In genomic region chr7:150898475-150899011, GRCh38 we compare ENCODE assay signal across 8 cellular contexts. TPM values are rescaled to one million over a fixed set of nuclear protein-coding genes. Genes with fewer than 3 reads are reported as not detected.
DNase-seq lines count a peak whose midpoint lies in the region; ATAC-seq, FAIRE-seq and TF ChIP-seq lines count a peak whose summit lies in the region.

No MANE protein-coding gene starts in this region.

- no peaks in the 10 kb centered on the region for H3K36me3 Mint-ChIP-seq in activated CD8-positive, alpha-beta memory T cell treated with anti-CD3 and anti-CD28 coated beads, Interleukin-2, amount 10 ng/mL, durations not matched to agents 7 days and 5 days
- peaks cover 3% of the 10 kb centered on the region for H3K36me3 Mint-ChIP-seq in endothelial cell (ENCODE audit: low read depth, unreplicated experiment)

- peaks cover 74% of the 10 kb centered on the region for H3K27me3 Mint-ChIP-seq in activated CD8-positive, alpha-beta memory T cell treated with anti-CD3 and anti-CD28 coated beads, Interleukin-2, amount 10 ng/mL, durations not matched to agents 7 days and 5 days
- H3K27me3 Mint-ChIP-seq in endothelial cell (ENCODE audit: unreplicated experiment) = peaks cover 7% of the 10 kb centered on the region

- TF ChIP-seq CTCF in 22Rv1 (IDR thresholded peaks at IDR 0.05) (peak; percentile 99), endothelial cell (IDR thresholded peaks at IDR 0.05; ENCODE audit: unreplicated experiment) (peak; percentile 91)

- H3K9me3 Mint-ChIP-seq in activated CD8-positive, alpha-beta memory T cell treated with anti-CD3 and anti-CD28 coated beads, Interleukin-2, amount 10 ng/mL, durations not matched to agents 7 days and 5 days (ENCODE audit: low read depth) = no peaks in the 10 kb centered on the region
- peaks cover 5% of the 10 kb centered on the region for H3K9me3 Mint-ChIP-seq in endothelial cell (ENCODE audit: unreplicated experiment)

- DNase-seq in GM12891 (ENCODE audit: insufficient read length, low spot score) (peak; percentile 68), NCI-H774 (lab: John Stamatoyannopoulos, UW) (peak; percentile 69), endothelial cell (ENCODE audit: low spot score) (peak; percentile 82), middle frontal gyrus (ENCODE audit: extremely low spot score, low spot score) (peak; percentile 48)
- peak; percentile 81 for DNase-seq in activated CD8-positive, alpha-beta memory T cell treated with anti-CD3 and anti-CD28 coated beads, Interleukin-2, amount 10 ng/mL, durations not matched to agents 7 days and 5 days
- DNase-seq in stimulated activated CD8-positive, alpha-beta memory T cell treated with anti-CD3 and anti-CD28 coated beads, Interleukin-4, amount 100 ng/mL, for 48 hours = peak; percentile 89

- CTCF ChIA-PET in activated CD8-positive, alpha-beta memory T cell treated with anti-CD3 and anti-CD28 coated beads, Interleukin-2, amount 10 ng/mL, durations not matched to agents 7 days and 5 days (lab: Charles Lee) = interaction anchor here (0.6 to 2.4 kb wide), 57 partner anchors 8 to 268 kb away, joined by 3 to 36 read pairs (median 4); partner anchors contain the start of gene NOS3

- ATAC-seq in HG03280 (IDR thresholded peaks at IDR 0.05; ENCODE audit: unreplicated experiment) = peak; percentile 63
- ATAC-seq in activated CD8-positive, alpha-beta memory T cell treated with anti-CD3 and anti-CD28 coated beads, Interleukin-2, amount 10 ng/mL, durations not matched to agents 7 days and 5 days = peak; percentile 86

- H3K27ac ChIP-seq in 22Rv1 = no peak overlapping the region

- no peak overlapping the region for H3K4me3 Mint-ChIP-seq in activated CD8-positive, alpha-beta memory T cell treated with anti-CD3 and anti-CD28 coated beads, Interleukin-2, amount 10 ng/mL, durations not matched to agents 7 days and 5 days
- no peak overlapping the region for H3K4me3 Mint-ChIP-seq in endothelial cell (ENCODE audit: unreplicated experiment)

- H3K27ac Mint-ChIP-seq in activated CD8-positive, alpha-beta memory T cell treated with anti-CD3 and anti-CD28 coated beads, Interleukin-2, amount 10 ng/mL, durations not matched to agents 7 days and 5 days = no peak overlapping the region
- H3K27ac Mint-ChIP-seq in endothelial cell (ENCODE audit: unreplicated experiment) = no peak overlapping the region

- no peak for TF ChIP-seq POLR2A in GM12891 (IDR thresholded peaks at IDR 0.05; ENCODE audit: low read depth, low read length)

- H3K4me1 Mint-ChIP-seq in activated CD8-positive, alpha-beta memory T cell treated with anti-CD3 and anti-CD28 coated beads, Interleukin-2, amount 10 ng/mL, durations not matched to agents 7 days and 5 days = peaks cover 12% of the 10 kb centered on the region
- H3K4me1 Mint-ChIP-seq in endothelial cell (ENCODE audit: unreplicated experiment) = peaks cover 3% of the 10 kb centered on the region

- peak; percentile 88 for FAIRE-seq in GM12891 (lab: Jason Lieb, UNC)

TF ChIP-seq in GM12891, 5 proteins besides CTCF, POLR2A, EP300 and RAD21:
- TF ChIP-seq SPI1 (IDR thresholded peaks at IDR 0.05; ENCODE audit: low read depth, low read length) = no peak
- no peak for TF ChIP-seq TAF1 (IDR thresholded peaks at IDR 0.05; ENCODE audit: low read depth, low read length)
- TF ChIP-seq POLR2AphosphoS5 (IDR thresholded peaks at IDR 0.05; ENCODE audit: low read depth, low read length) = no peak
- no peak for TF ChIP-seq PAX5 (IDR thresholded peaks at IDR 0.05; ENCODE audit: insufficient read depth, low read length, severe bottlenecking)
- no peak for TF ChIP-seq POU2F2 (IDR thresholded peaks at IDR 0.05; ENCODE audit: low read depth, low read length)

RNA-seq across cellular contexts. Expression of gene AOC1, which starts 46.2 kb away (rescaled TPM):
- polyA plus RNA-seq in GM12891 (2012; ENCODE audit: low read depth, missing spikeins) = not detected
- not detected for total RNA-seq in activated CD8-positive, alpha-beta memory T cell treated with anti-CD3 and anti-CD28 coated beads, Interleukin-2, amount 10 ng/mL, durations not matched to agents 7 days and 5 days
- total RNA-seq in endothelial cell (ENCODE audit: unreplicated experiment) = 0.41 TPM
